Comparison of ENCODE assay signal across 8 cellular contexts in the genomic region with DNA sequence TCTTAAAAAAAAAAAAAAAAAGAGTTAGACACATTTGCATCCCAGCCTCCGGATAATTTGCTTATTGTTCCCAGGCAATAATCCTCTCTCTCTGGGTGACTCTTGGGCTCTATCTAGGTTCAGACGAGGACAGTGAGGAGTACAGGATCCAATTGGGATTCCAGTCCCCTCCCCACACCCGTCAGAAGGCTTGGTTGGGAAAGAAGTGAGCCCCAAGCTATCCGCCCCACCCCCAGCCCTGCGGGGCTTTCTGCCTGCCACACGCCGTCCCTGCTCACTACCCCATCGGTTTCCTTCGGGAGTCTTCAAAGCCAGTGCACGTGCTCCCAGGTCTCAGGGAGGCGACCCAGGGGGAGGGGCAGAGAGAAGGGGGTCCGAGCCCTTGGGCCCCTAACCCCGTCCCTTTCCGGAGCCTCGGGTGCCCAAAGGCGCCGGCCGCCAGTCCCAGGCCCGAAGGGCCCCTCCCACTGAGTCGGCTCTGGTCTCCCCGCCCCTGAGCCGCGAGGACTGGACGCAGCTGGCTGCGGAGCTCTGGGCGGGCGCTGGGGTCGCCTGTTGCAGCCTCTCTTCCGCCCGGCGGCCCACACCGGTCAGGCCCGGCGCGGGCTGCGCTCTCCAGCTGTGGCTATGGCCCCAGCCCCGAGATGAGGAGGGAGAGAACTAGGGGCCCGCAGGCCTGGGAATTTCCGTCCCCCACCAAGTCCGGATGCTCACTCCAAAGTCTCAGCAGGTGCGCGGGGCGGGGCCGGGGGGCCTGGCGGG. TPM values are rescaled to one million over a fixed set of nuclear protein-coding genes. Genes with fewer than 3 reads are reported as not detected.
DNase-seq lines count a peak whose midpoint lies in the region; ATAC-seq, FAIRE-seq and TF ChIP-seq lines count a peak whose summit lies in the region.

No MANE protein-coding gene starts in this region.

- H2AFZ ChIP-seq in SU-DHL-6 (ENCODE audit: low read depth, low read length, severe bottlenecking), result peak overlapping the region; percentile 81
- H2AFZ ChIP-seq in endothelial cell of umbilical vein (ENCODE audit: low read depth, low read length), result peak overlapping the region; percentile 82

- H3K79me2 ChIP-seq in SU-DHL-6 (ENCODE audit: insufficient read depth, low read length) (peaks cover 7% of the 10 kb centered on the region), endothelial cell of umbilical vein (ENCODE audit: control insufficient read depth, insufficient read depth, low read length) (peaks cover 32% of the 10 kb centered on the region), mesendoderm (ENCODE audit: control insufficient read depth, insufficient read depth, low read length) (no peaks in the 10 kb centered on the region)

- H4K20me1 ChIP-seq in SU-DHL-6 (ENCODE audit: low read depth, low read length) (no peaks in the 10 kb centered on the region), endothelial cell of umbilical vein (replicated peaks; ENCODE audit: control insufficient read depth, extremely low read depth, insufficient read depth, low read length) (no peaks in the 10 kb centered on the region)

- DNase-seq in NCI-H1436 (lab: John Stamatoyannopoulos, UW) (peak; percentile 45), NCI-H1436 treated with DMSO at 0.1 percent for 48 hours (lab: John Stamatoyannopoulos, UW) (no peak), HuH-7.5 (ENCODE audit: low spot score) (peak; percentile 70), endothelial cell of umbilical vein (ENCODE audit: low read depth, low spot score) (peak; percentile 87), mesendoderm (peak; percentile 93), thyroid gland (peak; percentile 91 to 92)

- H3K9me1 ChIP-seq in endothelial cell of umbilical vein (replicated peaks; ENCODE audit: control insufficient read depth, extremely low read depth, insufficient read depth, low read length), result no peaks in the 10 kb centered on the region

- no peak overlapping the region for H2BK120ac ChIP-seq in mesendoderm (ENCODE audit: low read depth, low read length)

- peak; percentile 45 for ATAC-seq in GM21381 (IDR thresholded peaks at IDR 0.05; ENCODE audit: unreplicated experiment)

- no peak overlapping the region for H2BK15ac ChIP-seq in mesendoderm (replicated peaks; ENCODE audit: low read depth)

- H3K36me3 ChIP-seq in SU-DHL-6 (ENCODE audit: low read length), result no peaks in the 10 kb centered on the region
- no peaks in the 10 kb centered on the region for H3K36me3 ChIP-seq in endothelial cell of umbilical vein (ENCODE audit: control insufficient read depth in 2 of 2, extremely low read depth in 1 of 2, insufficient read depth in 2 of 2, low read length in 2 of 2)
- no peaks in the 10 kb centered on the region for H3K36me3 ChIP-seq in mesendoderm (ENCODE audit: control insufficient read depth, insufficient read depth, low read length)
- H3K36me3 ChIP-seq in thyroid gland, result no peaks in the 10 kb centered on the region

- no peak overlapping the region for H4K5ac ChIP-seq in mesendoderm (ENCODE audit: low read length)

- peak overlapping the region; percentile 59 for H3K27ac ChIP-seq in SU-DHL-6 (ENCODE audit: low read depth, low read length)
- H3K27ac ChIP-seq in endothelial cell of umbilical vein (ENCODE audit: insufficient read depth, low read depth, low read length), result peak overlapping the region; percentile 86
- H3K27ac ChIP-seq in mesendoderm (ENCODE audit: low read depth, low read length), result peak overlapping the region; percentile 94
- H3K27ac ChIP-seq in thyroid gland, result peak overlapping the region; percentile 93 to 95 (median 95)

- CTCF ChIA-PET in endothelial cell of umbilical vein (lab: Charles Lee), result interaction anchor here (0.7 to 9.2 kb wide), 8 partner anchors 15 to 47 kb away, joined by 3 to 91 read pairs (median 4); a partner anchor contains a TSS

- H3K4ac ChIP-seq in mesendoderm (ENCODE audit: low read depth, low read length), result peak overlapping the region; percentile 48

- FAIRE-seq in endothelial cell of umbilical vein (lab: Jason Lieb, UNC), result peak; percentile 92

- H3K4me1 ChIP-seq in endothelial cell of umbilical vein (ENCODE audit: control insufficient read depth, extremely low read depth, insufficient read depth, low read length), result peaks cover 43% of the 10 kb centered on the region
- peaks cover 21% of the 10 kb centered on the region for H3K4me1 ChIP-seq in mesendoderm (ENCODE audit: control insufficient read depth, low read depth, low read length)
- H3K4me1 ChIP-seq in thyroid gland, result peaks cover 34 to 58% of the 10 kb centered on the region in 2 donors

- H3K4me2 ChIP-seq in SU-DHL-6 (ENCODE audit: low read depth, low read length, poor library complexity, severe bottlenecking) (peak overlapping the region; percentile 66), endothelial cell of umbilical vein (ENCODE audit: insufficient read depth, low read length) (peak overlapping the region; percentile 64), mesendoderm (ENCODE audit: low read length) (peak overlapping the region; percentile 83)

- H3K56ac ChIP-seq in mesendoderm (ENCODE audit: low read length), result peak overlapping the region; percentile 93

- TSS peak; percentile 63 for BruUV-seq in endothelial cell of umbilical vein (replicated peaks; lab: Mats Ljungman, UMichigan)

- no peaks in the 10 kb centered on the region for H3K27me3 ChIP-seq in SU-DHL-6 (ENCODE audit: low read length)
- H3K27me3 ChIP-seq in endothelial cell of umbilical vein (ENCODE audit: control insufficient read depth in 2 of 2, insufficient read depth in 2 of 2, low read length in 2 of 2), result no peaks in the 10 kb centered on the region
- no peaks in the 10 kb centered on the region for H3K27me3 ChIP-seq in mesendoderm (ENCODE audit: insufficient read depth, low read length, poor library complexity)
- no peaks in the 10 kb centered on the region for H3K27me3 ChIP-seq in thyroid gland

- H3K9me3 ChIP-seq in SU-DHL-6 (ENCODE audit: insufficient read depth, low read length) (no peaks in the 10 kb centered on the region), endothelial cell of umbilical vein (replicated peaks; ENCODE audit: control insufficient read depth, insufficient read depth, low read length) (no peaks in the 10 kb centered on the region), thyroid gland (no peaks in the 10 kb centered on the region)

- no peak overlapping the region for H3K23ac ChIP-seq in mesendoderm (ENCODE audit: low read length)

- intact Hi-C loops in endothelial cell of umbilical vein (cut with micrococcal nuclease) (no loop called here), thyroid gland (cut with DNase I) (no loop called here)

- H3F3A ChIP-seq in SU-DHL-6 (ENCODE audit: insufficient read depth), result peaks cover 14% of the 10 kb centered on the region

- no peak overlapping the region for H4K8ac ChIP-seq in mesendoderm (ENCODE audit: low read depth, low read length)

- no peak for TF ChIP-seq CTCF in SU-DHL-6 (IDR thresholded peaks at IDR 0.05; ENCODE audit: insufficient read depth, low read length, poor library complexity, severe bottlenecking)
- TF ChIP-seq CTCF in endothelial cell of umbilical vein (IDR thresholded peaks at IDR 0.05; ENCODE audit: extremely low read depth in 1 of 2, insufficient read depth in 1 of 2, low read depth in 1 of 2, low read length in 2 of 2), result no peak
- peak in 1 of 6 experiments; percentile 12 for TF ChIP-seq CTCF in thyroid gland (IDR thresholded peaks at IDR 0.05)

- POLR2A ChIA-PET in endothelial cell of umbilical vein (lab: Charles Lee), result interaction anchor here (1.0 to 1.3 kb wide), 2 partner anchors 28 to 42 kb away, joined by 4 to 6 read pairs; a partner anchor contains a TSS

- H2BK5ac ChIP-seq in mesendoderm (ENCODE audit: low read length), result peak overlapping the region; percentile 84

- H3K9ac ChIP-seq in SU-DHL-6 (ENCODE audit: low read length), result peak overlapping the region; percentile 56
- peak overlapping the region; percentile 89 for H3K9ac ChIP-seq in endothelial cell of umbilical vein (replicated peaks; ENCODE audit: extremely low read depth, insufficient read depth, low read length)
- peak overlapping the region; percentile 75 for H3K9ac ChIP-seq in mesendoderm (ENCODE audit: low read length)

- H3K9me2 ChIP-seq in SU-DHL-6 (replicated peaks; ENCODE audit: insufficient read depth, low read length), result no peaks in the 10 kb centered on the region

- WGBS in mesendoderm (ENCODE audit: extremely low coverage, insufficient coverage, low lambda C conversion rate), result no CpG with 5 or more reads among the region's 45 CpGs
- 2 to 4% methylated on average over 7 to 10 of the region's 45 CpGs for WGBS in thyroid gland, 2 donors

- dilution Hi-C loops in endothelial cell of umbilical vein (cut with MboI; ENCODE audit: extremely low pct_ligation_motif_present, low sequenced_read_pairs), result no loop called here

- TF ChIP-seq POLR2A in endothelial cell of umbilical vein (IDR thresholded peaks at IDR 0.05; ENCODE audit: low read depth, low read length) (peak; percentile 58), thyroid gland (IDR thresholded peaks at IDR 0.05) (peak in 1 of 2 donors; percentile 90)

- no peaks in the 10 kb centered on the region for H3K79me1 ChIP-seq in mesendoderm (ENCODE audit: low read length)

- H2AK5ac ChIP-seq in mesendoderm (ENCODE audit: low read length), result no peak overlapping the region

- H3K18ac ChIP-seq in mesendoderm (ENCODE audit: low read length), result peak overlapping the region; percentile 53

- H3K4me3 ChIP-seq in SU-DHL-6 (ENCODE audit: insufficient read depth, low read length, poor library complexity, severe bottlenecking) (peak overlapping the region; percentile 50), endothelial cell of umbilical vein (replicated peaks in 1 of 3; ENCODE audit: insufficient read depth in 1 of 3, low read depth in 1 of 3, low read length in 3 of 3) (peak overlapping the region; percentile 5 to 53 (median 48)), mesendoderm (ENCODE audit: low read length) (peak overlapping the region; percentile 42), thyroid gland (replicated peaks in 1 of 3) (peak overlapping the region in 2 of 3 donors; percentile 34 to 69)

RNA-seq across cellular contexts. Expression of a gene that starts 2.5 kb away (rescaled TPM):
- total RNA-seq in endothelial cell of umbilical vein (not detected in 2 replicates), thyroid gland (not detected)
- polyA plus RNA-seq in endothelial cell of umbilical vein, result 0.18 and 0.24 TPM in 2 replicates
- polyA plus RNA-seq in endothelial cell of umbilical vein (2011; cell fraction: cytosol; rRNA removed), result 0.14 and 0.21 TPM in 2 replicates
- polyA plus RNA-seq in endothelial cell of umbilical vein (2011; cell fraction: nucleus; rRNA removed), result 0.22 TPM in 1 of 2 replicates, not detected in the other
- not detected in 2 replicates for polyA plus RNA-seq in endothelial cell of umbilical vein (2012)
- not detected in 2 replicates for polyA minus RNA-seq in endothelial cell of umbilical vein
- not detected for polyA minus RNA-seq in endothelial cell of umbilical vein (2011; cell fraction: cytosol; rRNA and poly(A)+ RNA removed)
- polyA minus RNA-seq in endothelial cell of umbilical vein (2011; cell fraction: nucleus; rRNA and poly(A)+ RNA removed), result not detected in 2 replicates
- 0.97 TPM for polyA plus RNA-seq in mesendoderm (2013, experiment 1 of 2)
- 0.98 TPM for polyA plus RNA-seq in mesendoderm (2013, experiment 2 of 2)

RNA-seq across cellular contexts. Expression of a gene that starts 4.2 kb away (rescaled TPM):
- 202 and 219 TPM in 2 replicates for total RNA-seq in endothelial cell of umbilical vein
- 539 and 592 TPM in 2 replicates for polyA plus RNA-seq in endothelial cell of umbilical vein
- 283 and 310 TPM in 2 replicates for polyA plus RNA-seq in endothelial cell of umbilical vein (2011; cell fraction: cytosol; rRNA removed)
- 598 and 634 TPM in 2 replicates for polyA plus RNA-seq in endothelial cell of umbilical vein (2011; cell fraction: nucleus; rRNA removed)
- polyA plus RNA-seq in endothelial cell of umbilical vein (2012), result 223 and 254 TPM in 2 replicates
- polyA minus RNA-seq in endothelial cell of umbilical vein, result 472 and 495 TPM in 2 replicates
- 35.7 TPM for polyA minus RNA-seq in endothelial cell of umbilical vein (2011; cell fraction: cytosol; rRNA and poly(A)+ RNA removed)
- 135 and 171 TPM in 2 replicates for polyA minus RNA-seq in endothelial cell of umbilical vein (2011; cell fraction: nucleus; rRNA and poly(A)+ RNA removed)
- 76.7 TPM for polyA plus RNA-seq in mesendoderm (2013, experiment 1 of 2)
- polyA plus RNA-seq in mesendoderm (2013, experiment 2 of 2), result 79.0 TPM
- 10 to 100 TPM; 39.7 to 83.3 (median 55.8) TPM for total RNA-seq in thyroid gland

RNA-seq across cellular contexts. Expression of a gene that starts 27.7 kb away (rescaled TPM):
- 1,088 and 1,201 TPM in 2 replicates for total RNA-seq in endothelial cell of umbilical vein
- 557 and 824 TPM in 2 replicates for polyA plus RNA-seq in endothelial cell of umbilical vein
- 942 and 1,041 TPM in 2 replicates for polyA plus RNA-seq in endothelial cell of umbilical vein (2011; cell fraction: cytosol; rRNA removed)
- 609 and 717 TPM in 2 replicates for polyA plus RNA-seq in endothelial cell of umbilical vein (2011; cell fraction: nucleus; rRNA removed)
- polyA plus RNA-seq in endothelial cell of umbilical vein (2012), result 1,037 and 1,473 TPM in 2 replicates
- polyA minus RNA-seq in endothelial cell of umbilical vein, result 861 and 862 TPM in 2 replicates
- polyA minus RNA-seq in endothelial cell of umbilical vein (2011; cell fraction: cytosol; rRNA and poly(A)+ RNA removed), result 534 TPM
- polyA minus RNA-seq in endothelial cell of umbilical vein (2011; cell fraction: nucleus; rRNA and poly(A)+ RNA removed), result 163 and 218 TPM in 2 replicates
- 2,015 TPM for polyA plus RNA-seq in mesendoderm (2013, experiment 1 of 2)
- 2,012 TPM for polyA plus RNA-seq in mesendoderm (2013, experiment 2 of 2)
- total RNA-seq in thyroid gland, result 100 to 1,000 TPM; 556 to 669 (median 586) TPM

RNA-seq across cellular contexts. Expression of a gene that starts 38.1 kb away (rescaled TPM):
- 53.4 and 53.9 TPM in 2 replicates for total RNA-seq in endothelial cell of umbilical vein
- 112 and 148 TPM in 2 replicates for polyA plus RNA-seq in endothelial cell of umbilical vein
- polyA plus RNA-seq in endothelial cell of umbilical vein (2011; cell fraction: cytosol; rRNA removed), result 76.0 and 79.0 TPM in 2 replicates
- polyA plus RNA-seq in endothelial cell of umbilical vein (2011; cell fraction: nucleus; rRNA removed), result 74.2 and 86.3 TPM in 2 replicates
- polyA plus RNA-seq in endothelial cell of umbilical vein (2012), result 52.5 and 55.0 TPM in 2 replicates
- 78.2 and 84.1 TPM in 2 replicates for polyA minus RNA-seq in endothelial cell of umbilical vein
- 35.8 TPM for polyA minus RNA-seq in endothelial cell of umbilical vein (2011; cell fraction: cytosol; rRNA and poly(A)+ RNA removed)
- polyA minus RNA-seq in endothelial cell of umbilical vein (2011; cell fraction: nucleus; rRNA and poly(A)+ RNA removed), result 14.9 and 16.5 TPM in 2 replicates
- polyA plus RNA-seq in mesendoderm (2013, experiment 1 of 2), result 18.8 TPM
- polyA plus RNA-seq in mesendoderm (2013, experiment 2 of 2), result 16.7 TPM
- 10 to 100 TPM; 28.5 to 46.5 (median 41.8) TPM for total RNA-seq in thyroid gland

RNA-seq across cellular contexts. Expression of a gene that starts 46.1 kb away (rescaled TPM):
- 15.6 and 19.0 TPM in 2 replicates for total RNA-seq in endothelial cell of umbilical vein
- 22.6 and 25.8 TPM in 2 replicates for polyA plus RNA-seq in endothelial cell of umbilical vein
- polyA plus RNA-seq in endothelial cell of umbilical vein (2011; cell fraction: cytosol; rRNA removed), result 14.6 and 17.7 TPM in 2 replicates
- polyA plus RNA-seq in endothelial cell of umbilical vein (2011; cell fraction: nucleus; rRNA removed), result 13.9 and 14.2 TPM in 2 replicates
- polyA plus RNA-seq in endothelial cell of umbilical vein (2012), result 10.0 and 15.1 TPM in 2 replicates
- 7.1 and 11.1 TPM in 2 replicates for polyA minus RNA-seq in endothelial cell of umbilical vein
- 4.9 TPM for polyA minus RNA-seq in endothelial cell of umbilical vein (2011; cell fraction: cytosol; rRNA and poly(A)+ RNA removed)
- polyA minus RNA-seq in endothelial cell of umbilical vein (2011; cell fraction: nucleus; rRNA and poly(A)+ RNA removed), result 4.3 and 11.1 TPM in 2 replicates
- 4.8 TPM for polyA plus RNA-seq in mesendoderm (2013, experiment 1 of 2)
- 5.4 TPM for polyA plus RNA-seq in mesendoderm (2013, experiment 2 of 2)
- 10 to 100 TPM in 2 of 4 donors, 1 to 10 TPM in 2; 5.1 to 16.9 (median 13.2) TPM for total RNA-seq in thyroid gland
